ENCODE assay signal across 30 cellular contexts in the genomic region with DNA sequence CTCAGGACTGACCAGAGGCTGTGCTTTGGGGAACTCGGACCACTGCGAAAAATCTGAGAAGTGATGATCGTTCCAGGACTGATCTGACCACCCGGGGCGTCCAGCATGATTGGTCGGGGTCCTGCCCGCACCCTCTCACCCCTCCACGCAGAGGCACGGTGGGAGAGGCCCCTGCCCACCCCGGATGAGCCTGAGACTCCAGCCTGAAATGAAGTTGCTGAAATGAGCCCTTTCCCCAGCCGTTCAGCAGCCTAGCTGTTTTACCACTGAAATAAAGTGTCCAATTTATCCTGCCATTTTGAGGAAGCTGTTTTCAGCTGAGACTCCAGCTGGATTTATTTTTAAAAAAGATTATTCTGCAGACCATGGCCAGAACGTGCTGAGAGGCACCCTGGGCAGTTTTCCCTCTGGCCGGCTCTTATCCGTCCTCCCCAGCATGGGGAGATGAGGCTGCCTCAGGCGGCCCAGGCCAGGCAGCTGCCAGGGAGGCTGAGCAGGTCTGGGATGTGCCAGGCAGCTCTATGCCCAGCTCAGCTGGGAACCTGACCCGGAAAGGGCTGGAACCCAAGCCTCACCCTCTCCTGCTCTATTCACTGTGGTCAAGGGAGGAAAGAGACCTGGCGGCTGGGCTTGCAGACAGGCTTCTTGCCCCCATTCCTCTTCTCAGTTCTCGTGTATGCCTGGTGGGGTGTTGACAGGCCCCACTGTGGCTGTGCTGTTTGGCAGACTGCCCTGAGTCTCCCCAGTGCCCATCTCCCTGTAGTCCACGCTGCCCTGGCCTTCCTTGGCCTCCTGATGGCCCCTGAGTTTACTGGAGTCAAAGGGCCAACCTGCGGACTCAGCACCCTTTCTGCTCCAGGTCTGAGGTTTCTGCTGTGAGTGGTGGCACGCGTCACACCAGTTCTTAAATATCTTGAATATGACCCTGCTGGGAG.
DNase-seq lines count a peak whose midpoint lies in the region; ATAC-seq, FAIRE-seq and TF ChIP-seq lines count a peak whose summit lies in the region.
"Had no signal": no experiment of that assay in that cellular context is flagged by ENCODE, and none has a peak within 500 bp of the region (broad histone marks: within the 10 kb centered on the region; RNA-seq: fewer than 3 reads in every experiment).

No MANE protein-coding gene starts in this region.

- FAIRE-seq in GM12891 (lab: Jason Lieb, UNC) = no peak
- FAIRE-seq: colon, urothelium cell line had no signal

- H4K8ac ChIP-seq in trophoblast cell (ENCODE audit: low read depth, low read length) = no peak overlapping the region

- H3K23ac ChIP-seq in trophoblast cell (ENCODE audit: low read length) = no peak overlapping the region

- H3K79me1 ChIP-seq in trophoblast cell (ENCODE audit: low read length) = no peaks in the 10 kb centered on the region

- ATAC-seq in right cardiac atrium = peak; percentile 43 to 66
- ATAC-seq: activated T-cell treated with anti-CD3 and anti-CD28 coated beads, Interleukin-2, amount 50 U/mL, for 72 hours; left colon; naive thymus-derived CD4-positive, alpha-beta T cell; T-helper 17 cell had no signal

- 53% methylated on average over 22 of the region's 22 CpGs for WGBS in right cardiac atrium
- WGBS in trophoblast cell (ENCODE audit: extremely low coverage, insufficient coverage, insufficient read length) = no CpG with 5 or more reads among the region's 22 CpGs

- DNase-seq in H7 (peak; percentile 31), right cardiac atrium (no peak), trophoblast cell (no peak), GM12891 (ENCODE audit: insufficient read length, low spot score) (no peak), AG20443 (ENCODE audit: low spot score) (no peak)
- peak; percentile 20 for DNase-seq in activated CD8-positive, alpha-beta memory T cell treated with anti-CD3 and anti-CD28 coated beads, Interleukin-2, amount 50 U/mL, for 48 hours
- peak; percentile 9 for DNase-seq in stimulated activated CD8-positive, alpha-beta memory T cell treated with anti-CD3 and anti-CD28 coated beads, Interleukin-4, amount 100 ng/mL, for 48 hours
- DNase-seq: activated CD4-positive, alpha-beta T cell treated with anti-CD3 and anti-CD28 coated beads for 1 hour; activated naive CD4-positive, alpha-beta T cell treated with anti-CD3 and anti-CD28 coated beads for 36 hours; activated T-cell treated with anti-CD3 and anti-CD28 coated beads, Interleukin-2, amount 50 U/mL, for 72 hours; amniotic stem cell; Calu3; esophagus squamous epithelium; foreskin melanocyte; HFFc6; Karpas-422; left colon; NCI-H1436 treated with DMSO at 0.1 percent for 48 hours; NCI-H446 treated with DMSO at 0.1 percent for 48 hours; nucleus accumbens; stimulated activated CD4-positive, alpha-beta T cell treated with anti-CD3 and anti-CD28 coated beads, Interleukin-1b, Interleukin-23, amount 100 ng/mL, for 48 hours; T-helper 17 cell had no signal

- H3K4me2 ChIP-seq in trophoblast cell (ENCODE audit: low read length) = no peak overlapping the region

- H3K27ac ChIP-seq in right cardiac atrium (ENCODE audit: low read length) = no peak overlapping the region
- no peak overlapping the region for H3K27ac ChIP-seq in trophoblast cell (ENCODE audit: low read depth, low read length)
- H3K27ac ChIP-seq: esophagus squamous epithelium, HL-60, RWPE1, SK-N-MC, skin epidermis, suprapubic skin had no signal

- H3K79me2 ChIP-seq in trophoblast cell (ENCODE audit: control insufficient read depth, insufficient read depth, low read length, poor library complexity) = no peaks in the 10 kb centered on the region

- TF ChIP-seq POLR2A in GM12891 (IDR thresholded peaks at IDR 0.05; ENCODE audit: low read depth, low read length) = no peak

- H3K9me3 ChIP-seq in right cardiac atrium (ENCODE audit: control insufficient read depth, low read length) = no peaks in the 10 kb centered on the region
- no peaks in the 10 kb centered on the region for H3K9me3 ChIP-seq in trophoblast cell (ENCODE audit: insufficient read depth, low read depth, low read length)
- H3K9me3 ChIP-seq: esophagus squamous epithelium, suprapubic skin had no signal

- no peaks in the 10 kb centered on the region for H3K36me3 ChIP-seq in H7 (replicated peaks; ENCODE audit: control insufficient read depth, insufficient read depth, low read length)
- H3K36me3 ChIP-seq in trophoblast cell (ENCODE audit: control insufficient read depth in 1 of 2, insufficient read depth in 2 of 2, low read length in 2 of 2) = no peaks in the 10 kb centered on the region
- H3K36me3 ChIP-seq: esophagus squamous epithelium, suprapubic skin had no signal

- H3K27me3 ChIP-seq in H7 (ENCODE audit: control insufficient read depth, insufficient read depth, low read length) (no peaks in the 10 kb centered on the region; the same call in 1 of the 2 replicates), right cardiac atrium (ENCODE audit: control insufficient read depth, insufficient read depth) (no peaks in the 10 kb centered on the region), trophoblast cell (ENCODE audit: insufficient read depth, low read length) (no peaks in the 10 kb centered on the region)

- H3K4me1 ChIP-seq in right cardiac atrium (ENCODE audit: control insufficient read depth, insufficient read depth, low read length) (peaks cover 2% of the 10 kb centered on the region), trophoblast cell (ENCODE audit: control insufficient read depth in 1 of 2, insufficient read depth in 2 of 2, low read length in 2 of 2) (no peaks in the 10 kb centered on the region)
- H3K4me1 ChIP-seq: esophagus squamous epithelium, suprapubic skin had no signal

- no peak overlapping the region for H3K18ac ChIP-seq in trophoblast cell (ENCODE audit: low read length)

- no peak overlapping the region for H4K91ac ChIP-seq in trophoblast cell (ENCODE audit: low read depth, low read length)

- H3K9ac ChIP-seq in trophoblast cell (ENCODE audit: low read length) = no peak overlapping the region

- no peak overlapping the region for H2BK12ac ChIP-seq in trophoblast cell (ENCODE audit: low read length)

- H3K14ac ChIP-seq in trophoblast cell (ENCODE audit: low read length) = no peak overlapping the region

- no peak overlapping the region for H2BK5ac ChIP-seq in trophoblast cell (ENCODE audit: low read depth, low read length, poor library complexity)

- intact Hi-C loops in right cardiac atrium (cut with DNase I) = no loop called here

- no peak overlapping the region for H2BK120ac ChIP-seq in trophoblast cell (ENCODE audit: insufficient read depth, low read length, poor library complexity)

- H2AFZ ChIP-seq in trophoblast cell (ENCODE audit: insufficient read depth, low read length, poor library complexity) = no peak overlapping the region

- no peak overlapping the region for H2AK5ac ChIP-seq in trophoblast cell (ENCODE audit: low read length)

- no peak overlapping the region for H4K12ac ChIP-seq in trophoblast cell (ENCODE audit: low read depth, low read length)

- H3K4me3 ChIP-seq in H7 (ENCODE audit: insufficient read depth, low read depth, low read length) = no peak overlapping the region
- no peak overlapping the region for H3K4me3 ChIP-seq in right cardiac atrium (ENCODE audit: low read length)
- no peak overlapping the region for H3K4me3 ChIP-seq in trophoblast cell (ENCODE audit: low read depth, low read length)
- H3K4me3 ChIP-seq: esophagus squamous epithelium, SK-N-MC, skin epidermis, suprapubic skin had no signal

- H3K4ac ChIP-seq in trophoblast cell (ENCODE audit: low read depth, low read length) = no peak overlapping the region

TF ChIP-seq in GM12891, 5 proteins besides CTCF, POLR2A, EP300 and RAD21:
- no peak for TF ChIP-seq PAX5 (IDR thresholded peaks at IDR 0.05; ENCODE audit: insufficient read depth, low read length, severe bottlenecking)
- TF ChIP-seq POLR2AphosphoS5 (IDR thresholded peaks at IDR 0.05; ENCODE audit: low read depth, low read length) = no peak
- TF ChIP-seq SPI1 (IDR thresholded peaks at IDR 0.05; ENCODE audit: low read depth, low read length) = no peak
- no peak for TF ChIP-seq POU2F2 (IDR thresholded peaks at IDR 0.05; ENCODE audit: low read depth, low read length)
- TF ChIP-seq TAF1 (IDR thresholded peaks at IDR 0.05; ENCODE audit: low read depth, low read length) = no peak
TF ChIP-seq in GM12891: peak in this region for 0.

Comparison
In these comparisons a context has a peak if more than half of its experiments do, and no peak if none do; other contexts are left out.
1. DNase-seq: peak in H7 (single experiment), activated CD8-positive, alpha-beta memory T cell treated with anti-CD3 and anti-CD28 coated beads, Interleukin-2, amount 50 U/mL, for 48 hours (single experiment) and stimulated activated CD8-positive, alpha-beta memory T cell treated with anti-CD3 and anti-CD28 coated beads, Interleukin-4, amount 100 ng/mL, for 48 hours (single experiment); none in right cardiac atrium (0 of 3), trophoblast cell (0 of 2), GM12891 (single experiment) and AG20443 (single experiment).